In genomic region chr2:105272176-105272575, GRCh38 we compare ENCODE assay signal across 32 cellular contexts. TPM values are rescaled to one million over a fixed set of nuclear protein-coding genes. Genes with fewer than 3 reads are reported as not detected.
"Had no signal": no experiment of that assay in that cellular context is flagged by ENCODE, and none has a peak within 500 bp of the region (broad histone marks: within the 10 kb centered on the region; RNA-seq: fewer than 3 reads in every experiment).

No MANE protein-coding gene starts in this region.

- FAIRE-seq: kidney, pancreas, urothelium cell line had no signal

- H3K4me1 ChIP-seq: gastrocnemius medialis, pancreas, prostate gland, right atrium auricular region, sigmoid colon, tibial nerve, upper lobe of left lung had no signal

- H3K27ac Mint-ChIP-seq: mesothelial cell of epicardium; naive B cell; natural killer cell treated with Interleukin-12 subunit alpha and Interleukin-12 subunit beta and Interleukin-15 and Interleukin-18, amount 100 ng/mL, for 72 hours had no signal

- H3K4me3 ChIP-seq: dorsolateral prefrontal cortex, gastrocnemius medialis, lung, mucosa of descending colon, pancreas, prostate gland, right atrium auricular region, sigmoid colon, spleen, thoracic aorta, tibial nerve, upper lobe of left lung had no signal

- H3K27ac ChIP-seq: epithelial cell of prostate, gastrocnemius medialis, neutrophil, pancreas, prostate gland, right atrium auricular region, sigmoid colon, spleen, thoracic aorta, tibial nerve, upper lobe of left lung had no signal

- H3K9me3 ChIP-seq: gastrocnemius medialis, mucosa of descending colon, neutrophil, pancreas, prostate gland, right atrium auricular region, sigmoid colon, spleen, thoracic aorta, tibial nerve, upper lobe of left lung had no signal

- H3K4me3 Mint-ChIP-seq: mesothelial cell of epicardium; naive B cell; natural killer cell treated with Interleukin-12 subunit alpha and Interleukin-12 subunit beta and Interleukin-15 and Interleukin-18, amount 100 ng/mL, for 72 hours; neural crest cell had no signal

- H3K27me3 ChIP-seq: dorsolateral prefrontal cortex, gastrocnemius medialis, neutrophil, pancreas, right atrium auricular region, sigmoid colon, spleen, tibial nerve, upper lobe of left lung had no signal

- ATAC-seq: esophagus mucosa; gastrocnemius medialis; left lobe of liver; mucosa of descending colon; natural killer cell treated with Interleukin-12 subunit alpha and Interleukin-12 subunit beta and Interleukin-15 and Interleukin-18, amount 100 ng/mL, for 72 hours; pancreas; stimulated activated naive CD8-positive, alpha-beta T cell treated with anti-CD3 and anti-CD28 coated beads, Interleukin-15, Interleukin-2, amounts not matched to agents 100 U/mL and 50 U/mL, for 24 hours had no signal

- DNase-seq: cerebellar nuclear complex; dorsolateral prefrontal cortex; effector CD4-positive, alpha-beta T cell; foreskin fibroblast; gastrocnemius medialis; head of caudate nucleus; kidney; mesenchymal stem cell; mucosa of descending colon; naive B cell; pancreas; sigmoid colon; spleen; stimulated activated naive CD8-positive, alpha-beta T cell treated with anti-CD3 and anti-CD28 coated beads, Interleukin-15, Interleukin-2, amounts not matched to agents 100 U/mL and 50 U/mL, for 24 hours; upper lobe of left lung had no signal

- H3K27me3 Mint-ChIP-seq: naive B cell; natural killer cell treated with Interleukin-12 subunit alpha and Interleukin-12 subunit beta and Interleukin-15 and Interleukin-18, amount 100 ng/mL, for 72 hours had no signal

- H3K4me1 Mint-ChIP-seq: mesothelial cell of epicardium, naive B cell, neural crest cell had no signal

- H3K9me3 Mint-ChIP-seq: mesothelial cell of epicardium; naive B cell; natural killer cell treated with Interleukin-12 subunit alpha and Interleukin-12 subunit beta and Interleukin-15 and Interleukin-18, amount 100 ng/mL, for 72 hours; neural crest cell had no signal

RNA-seq across cellular contexts. Expression of gene GPR45, which starts 30.6 kb away (rescaled TPM):
- total RNA-seq: esophagus mucosa; gastrocnemius medialis; glomerular endothelial cell; kidney; left lobe of liver; liver; lung; mesothelial cell of epicardium; mucosa of descending colon; natural killer cell treated with Interleukin-12 subunit alpha and Interleukin-12 subunit beta and Interleukin-15 and Interleukin-18, amount 100 ng/mL, for 72 hours; neural crest cell; omental fat pad; pancreas; prostate gland; right atrium auricular region; sigmoid colon; skeletal muscle tissue; spleen; thoracic aorta; tibial nerve; upper lobe of left lung had no signal
- polyA plus RNA-seq: liver, lung, sigmoid colon, spleen had no signal
